In genomic region chr2:99787762-99788382, GRCh38 we compare ENCODE assay signal across 22 cellular contexts.
DNase-seq lines count a peak whose midpoint lies in the region; ATAC-seq, FAIRE-seq and TF ChIP-seq lines count a peak whose summit lies in the region.
"Had no signal": no experiment of that assay in that cellular context is flagged by ENCODE, and none has a peak within 500 bp of the region (broad histone marks: within the 10 kb centered on the region; RNA-seq: fewer than 3 reads in every experiment).

No MANE protein-coding gene starts in this region.

- no peak overlapping the region for H3K4me3 Mint-ChIP-seq in dendritic cell treated with granulocyte-macrophage colony-stimulating factor and Interleukin-4, amounts not matched to agents 40 ng/mL and 50 ng/mL, for 4 days
- H3K4me3 Mint-ChIP-seq: CD8-positive, alpha-beta memory T cell; HFFc6 had no signal

- DNase-seq in HepG2 (ENCODE audit: low spot score) (no peak), right lobe of liver (no peak), NCI-H460 (ENCODE audit: extremely low read depth, low read depth) (peak; percentile 16), urothelium cell line (ENCODE audit: low spot score) (no peak), NOMO-1 treated with DMSO at 0.1 percent for 48 hours (lab: John Stamatoyannopoulos, UW; ENCODE audit: unreplicated experiment) (no peak), C1 segment of cervical spinal cord (lab: John Stamatoyannopoulos, UW) (no peak), esophagus squamous epithelium (lab: John Stamatoyannopoulos, UW) (no peak)
- DNase-seq: 8988T; CD4-positive, CD25-positive, alpha-beta regulatory T cell; CD8-positive, alpha-beta memory T cell; COR-L47; DMS 273 treated with DMSO at 0.1 percent for 48 hours; DMS53; DND-41; EL; GM23248; HCEC 1CT; HFFc6 had no signal

- no peak for TF ChIP-seq EP300 in HepG2 (IDR thresholded peaks at IDR 0.05; ENCODE audit: low read depth in 2 of 2, low read length in 2 of 2)
- no peak for TF ChIP-seq EP300 in HepG2 (CRISPR knock-in tag; IDR thresholded peaks at IDR 0.05; ENCODE audit: borderline replicate concordance)

- no peaks in the 10 kb centered on the region for H3K36me3 Mint-ChIP-seq in dendritic cell treated with granulocyte-macrophage colony-stimulating factor and Interleukin-4, amounts not matched to agents 40 ng/mL and 50 ng/mL, for 4 days (ENCODE audit: low read depth)
- H3K36me3 Mint-ChIP-seq: CD8-positive, alpha-beta memory T cell had no signal

- no peaks in the 10 kb centered on the region for H3K27me3 Mint-ChIP-seq in dendritic cell treated with granulocyte-macrophage colony-stimulating factor and Interleukin-4, amounts not matched to agents 40 ng/mL and 50 ng/mL, for 4 days
- H3K27me3 Mint-ChIP-seq: CD8-positive, alpha-beta memory T cell had no signal

- H3K4me3 ChIP-seq in HepG2 (replicated peaks in 1 of 3; ENCODE audit: insufficient read depth in 1 of 3, low read depth in 2 of 3, low read length in 3 of 3) (no peak overlapping the region), right lobe of liver (no peak overlapping the region), esophagus squamous epithelium (no peak overlapping the region)
- H3K4me3 ChIP-seq: BLaER1, GM23248 had no signal

- WGBS in HepG2 (ENCODE audit: low lambda C conversion rate) = 54% methylated on average over 6 of the region's 6 CpGs
- WGBS in right lobe of liver (ENCODE audit: insufficient coverage, low coverage, low lambda C conversion rate, missing lambda C conversion rate) = 83% methylated on average over 6 of the region's 6 CpGs
- 70 to 75% methylated on average over 6 of the region's 6 CpGs for WGBS in esophagus squamous epithelium, 2 donors

- no TSS peak for BruUV-seq in HepG2 (replicated peaks; lab: Mats Ljungman, UMichigan)

- POLR2A ChIA-PET in HepG2 (lab: Yijun Ruan, JAX) = no interaction called here

- no peak for FAIRE-seq in HepG2 (lab: Jason Lieb, UNC)
- FAIRE-seq in urothelium cell line (lab: Jason Lieb, UNC) = peak; percentile 48
- FAIRE-seq: GM12891, H54 had no signal

- H3K9ac ChIP-seq in HepG2 (ENCODE audit: insufficient read depth, low read depth, low read length) = no peak overlapping the region
- H3K9ac ChIP-seq: BLaER1, GM23248 had no signal

- no peak for ATAC-seq in HepG2
- ATAC-seq in right lobe of liver = no peak

- H3K27me3 ChIP-seq in HepG2 (ENCODE audit: control insufficient read depth in 1 of 2, insufficient read depth in 2 of 2, low read length in 2 of 2) (no peaks in the 10 kb centered on the region), right lobe of liver (no peaks in the 10 kb centered on the region), esophagus squamous epithelium (no peaks in the 10 kb centered on the region)
- H3K27me3 ChIP-seq: BLaER1 had no signal

- peaks cover 53% of the 10 kb centered on the region for H3K4me1 Mint-ChIP-seq in dendritic cell treated with granulocyte-macrophage colony-stimulating factor and Interleukin-4, amounts not matched to agents 40 ng/mL and 50 ng/mL, for 4 days (ENCODE audit: low read depth)
- H3K4me1 Mint-ChIP-seq: CD4-positive, CD25-positive, alpha-beta regulatory T cell; CD8-positive, alpha-beta memory T cell had no signal

- no peak for TF ChIP-seq POLR2A in HepG2 (IDR thresholded peaks at IDR 0.05; ENCODE audit: insufficient read depth in 1 of 2, low read depth in 2 of 2, low read length in 2 of 2)
- no peak for TF ChIP-seq POLR2A in right lobe of liver (IDR thresholded peaks at IDR 0.05)
- TF ChIP-seq POLR2A in esophagus squamous epithelium (IDR thresholded peaks at IDR 0.05) = no peak

- H3K27ac ChIP-seq in HepG2 (ENCODE audit: extremely low read length, insufficient read depth, low read length) (no peak overlapping the region), right lobe of liver (no peak overlapping the region), esophagus squamous epithelium (no peak overlapping the region)
- H3K27ac ChIP-seq: BLaER1, GM23248 had no signal

- peaks cover 2% of the 10 kb centered on the region for H3K9me3 Mint-ChIP-seq in dendritic cell treated with granulocyte-macrophage colony-stimulating factor and Interleukin-4, amounts not matched to agents 40 ng/mL and 50 ng/mL, for 4 days
- H3K9me3 Mint-ChIP-seq: CD4-positive, CD25-positive, alpha-beta regulatory T cell; CD8-positive, alpha-beta memory T cell; HFFc6 had no signal

- no peak for TF ChIP-seq RAD21 in HepG2 (CRISPR knock-in tag; IDR thresholded peaks at IDR 0.05)

- peaks cover 10% of the 10 kb centered on the region for H3K4me1 ChIP-seq in HepG2 (ENCODE audit: insufficient read depth, low read length)
- peaks cover 0 to 26% (median 0%) of the 10 kb centered on the region in 4 donors for H3K4me1 ChIP-seq in right lobe of liver
- no peaks in the 10 kb centered on the region for H3K4me1 ChIP-seq in esophagus squamous epithelium

- intact Hi-C loops in HepG2 (cut with micrococcal nuclease; ENCODE audit: unreplicated experiment) (no loop called here), right lobe of liver (cut with DNase I) (no loop called here), esophagus squamous epithelium (cut with DNase I) (no loop called here)
- intact Hi-C loops in dendritic cell treated with granulocyte-macrophage colony-stimulating factor and Interleukin-4, amounts not matched to agents 40 ng/mL and 50 ng/mL, for 4 days (cut with micrococcal nuclease) = no loop called here

- peak overlapping the region; percentile 13 for H3K27ac Mint-ChIP-seq in dendritic cell treated with granulocyte-macrophage colony-stimulating factor and Interleukin-4, amounts not matched to agents 40 ng/mL and 50 ng/mL, for 4 days
- H3K27ac Mint-ChIP-seq: CD4-positive, CD25-positive, alpha-beta regulatory T cell; CD8-positive, alpha-beta memory T cell; HFFc6 had no signal

- in situ Hi-C loops in HepG2 (cut with HindIII; ENCODE audit: extremely low pct_ligation_motif_present, low pct_unique_long_range_greater_than_20kb) = no loop called here

- no peaks in the 10 kb centered on the region for H4K20me1 ChIP-seq in HepG2 (ENCODE audit: insufficient read depth, low read length)
- H4K20me1 ChIP-seq: BLaER1 had no signal

- H3K9me3 ChIP-seq in HepG2 (ENCODE audit: low read length) (no peaks in the 10 kb centered on the region), right lobe of liver (no peaks in the 10 kb centered on the region), esophagus squamous epithelium (no peaks in the 10 kb centered on the region)
- H3K9me3 ChIP-seq: BLaER1 had no signal

- no peaks in the 10 kb centered on the region for H3K79me2 ChIP-seq in HepG2 (ENCODE audit: insufficient read depth, low read length)

- CTCF ChIA-PET in HepG2 (lab: Yijun Ruan, JAX; ENCODE audit: low intra/inter-chr PET ratio, low total read pairs) = no interaction called here

- H3K36me3 ChIP-seq in HepG2 (replicated peaks in 1 of 2; ENCODE audit: control insufficient read depth in 1 of 2, insufficient read depth in 2 of 2, low read length in 2 of 2) = no peaks in the 10 kb centered on the region
- H3K36me3 ChIP-seq in right lobe of liver = no peaks in the 10 kb centered on the region
- no peaks in the 10 kb centered on the region for H3K36me3 ChIP-seq in esophagus squamous epithelium

- no peak overlapping the region for H2AFZ ChIP-seq in HepG2 (ENCODE audit: low read length)
- H2AFZ ChIP-seq: GM23248 had no signal

- no peak overlapping the region for H3K4me2 ChIP-seq in HepG2 (ENCODE audit: low read depth, low read length)
- H3K4me2 ChIP-seq: BLaER1 had no signal

- TF ChIP-seq CTCF in HepG2 (CRISPR knock-in tag; IDR thresholded peaks at IDR 0.05) (no peak), right lobe of liver (IDR thresholded peaks at IDR 0.05) (no peak), esophagus squamous epithelium (IDR thresholded peaks at IDR 0.05) (no peak)

TF ChIP-seq in HepG2, 621 proteins besides CTCF, POLR2A, EP300 and RAD21 (continues in another document):
- TF ChIP-seq NCOA2 (CRISPR knock-in tag; IDR thresholded peaks at IDR 0.05) (no peak), FOXP1 (IDR thresholded peaks at IDR 0.05) (no peak), FOXP1 (CRISPR knock-in tag; IDR thresholded peaks at IDR 0.05) (no peak), PITX1 (CRISPR knock-in tag; IDR thresholded peaks at IDR 0.05) (no peak), U2AF2 (IDR thresholded peaks at IDR 0.05; ENCODE audit: low read depth, low read length) (no peak), ARID5B (CRISPR knock-in tag; IDR thresholded peaks at IDR 0.05) (no peak), SOX6 (IDR thresholded peaks at IDR 0.05) (no peak), SOX6 (CRISPR knock-in tag; IDR thresholded peaks at IDR 0.05) (no peak)
